In genomic region chr4:153750197-153750817, GRCh38 we compare ENCODE assay signal across 8 cellular contexts.
DNase-seq lines count a peak whose midpoint lies in the region; ATAC-seq and TF ChIP-seq lines count a peak whose summit lies in the region.

No MANE protein-coding gene starts in this region.

- peak; percentile 78 for TF ChIP-seq CTCF in AG09319 (IDR thresholded peaks at IDR 0.05; ENCODE audit: low read depth, low read length)

- ATAC-seq in GM18517 (IDR thresholded peaks at IDR 0.05; ENCODE audit: unreplicated experiment), result peak; percentile 91
- ATAC-seq in HG03196 (IDR thresholded peaks at IDR 0.05; ENCODE audit: unreplicated experiment), result peak; percentile 63

- DNase-seq in AG09319 (ENCODE audit: extremely low read depth, low read depth) (peak; percentile 41), NCI-H526 treated with DMSO at 0.1 percent for 48 hours (lab: John Stamatoyannopoulos, UW) (peak; percentile 71), midbrain (lab: John Stamatoyannopoulos, UW) (peak; percentile 78)
- peak; percentile 47 for DNase-seq in activated CD4-positive, alpha-beta T cell treated with anti-CD3 and anti-CD28 coated beads, Interleukin-2, amount 50 U/mL, for 4 hours
- peak; percentile 23 for DNase-seq in effector CD8-positive, alpha-beta T cell (lab: John Stamatoyannopoulos, UW)
- DNase-seq in stimulated activated CD8-positive, alpha-beta memory T cell treated with anti-CD3 and anti-CD28 coated beads, Interleukin-7, amount 100 ng/mL, for 24 hours (ENCODE audit: low read depth), result peak; percentile 39

Comparison
In these comparisons a context has a peak if more than half of its experiments do, and no peak if none do; other contexts are left out.
1. Peak in every context shown above with its lines: DNase-seq and ATAC-seq.
2. DNase-seq: peak in every context shown above with its lines; median percentile 78 in midbrain; 71 in NCI-H526 treated with DMSO at 0.1 percent for 48 hours; 47 in activated CD4-positive, alpha-beta T cell treated with anti-CD3 and anti-CD28 coated beads, Interleukin-2, amount 50 U/mL, for 4 hours; 41 in AG09319; 39 in stimulated activated CD8-positive, alpha-beta memory T cell treated with anti-CD3 and anti-CD28 coated beads, Interleukin-7, amount 100 ng/mL, for 24 hours; 23 in effector CD8-positive, alpha-beta T cell.